Comparison of ENCODE assay signal across 13 cellular contexts in genomic region chr14:74614508-74615495, GRCh38. TPM values are rescaled to one million over a fixed set of nuclear protein-coding genes. Genes with fewer than 3 reads are reported as not detected.
DNase-seq lines count a peak whose midpoint lies in the region; TF ChIP-seq lines count a peak whose summit lies in the region.
"Had no signal": no experiment of that assay in that cellular context is flagged by ENCODE, and none has a peak within 500 bp of the region (broad histone marks: within the 10 kb centered on the region; RNA-seq: fewer than 3 reads in every experiment).

No MANE protein-coding gene starts in this region.

- H2AFZ ChIP-seq in mammary epithelial cell (ENCODE audit: low read depth, low read length): no peak overlapping the region

- H3K4me3 Mint-ChIP-seq in osteocyte (ENCODE audit: unreplicated experiment): no peak overlapping the region
- H3K4me3 Mint-ChIP-seq: activated naive CD8-positive, alpha-beta T cell treated with anti-CD3 and anti-CD28 coated beads for 36 hours; WTC11 had no signal

- H3K36me3 Mint-ChIP-seq in osteocyte (ENCODE audit: unreplicated experiment): no peaks in the 10 kb centered on the region
- H3K36me3 Mint-ChIP-seq: activated naive CD8-positive, alpha-beta T cell treated with anti-CD3 and anti-CD28 coated beads for 36 hours; WTC11 had no signal

- no peak overlapping the region for H3K9ac ChIP-seq in mammary epithelial cell (ENCODE audit: insufficient read depth, low read length)

- TF ChIP-seq CTCF in mammary epithelial cell (conservative IDR thresholded peaks at IDR 0.05 in 1 of 2, IDR thresholded peaks at IDR 0.05 in 1 of 2; ENCODE audit: extremely low read depth in 1 of 2, insufficient read depth in 1 of 2, low read depth in 1 of 2, low read length in 2 of 2) (no peak), osteocyte (IDR thresholded peaks at IDR 0.05) (no peak)

- peaks cover 81% of the 10 kb centered on the region for H3K4me1 Mint-ChIP-seq in osteocyte (ENCODE audit: unreplicated experiment)

- no peak overlapping the region for H3K4me3 ChIP-seq in mammary epithelial cell (replicated peaks in 1 of 3; ENCODE audit: insufficient read depth in 1 of 3, low read depth in 2 of 3, low read length in 3 of 3)
- H3K4me3 ChIP-seq: pancreas had no signal

- no TSS peak for BruUV-seq in mammary epithelial cell (replicated peaks; lab: Mats Ljungman, UMichigan)

- CTCF ChIA-PET in mammary epithelial cell (lab: Charles Lee; ENCODE audit: low non-redundant PET): interaction anchor here (0.6 kb wide), 1 partner anchor 49 kb away, joined by 4 read pairs; no protein-coding TSS in a partner anchor

- no peak overlapping the region for H3K27ac ChIP-seq in mammary epithelial cell (ENCODE audit: insufficient read depth, low read depth, low read length)
- H3K27ac ChIP-seq: pancreas had no signal

- dilution Hi-C loops in mammary epithelial cell (cut with HindIII; ENCODE audit: low sequenced_read_pairs): loop anchor here (5.0 kb wide), 1 partner anchor 43 kb away; no protein-coding TSS in a partner anchor

- peak overlapping the region; percentile 67 for H3K4me2 ChIP-seq in mammary epithelial cell (ENCODE audit: insufficient read depth, low read depth, low read length)

- H4K20me1 ChIP-seq in mammary epithelial cell (ENCODE audit: insufficient read depth, low read length): no peaks in the 10 kb centered on the region

- no peaks in the 10 kb centered on the region for H3K36me3 ChIP-seq in mammary epithelial cell (ENCODE audit: insufficient read depth, low read length)
- H3K36me3 ChIP-seq: pancreas had no signal

- intact Hi-C loops in mammary epithelial cell (cut with micrococcal nuclease): loop anchor here (5.0 kb wide), 1 partner anchor 32 kb away; no protein-coding TSS in a partner anchor

- peaks cover 39% of the 10 kb centered on the region for H3K79me2 ChIP-seq in mammary epithelial cell (ENCODE audit: insufficient read depth, low read length)

- H3K27me3 ChIP-seq in mammary epithelial cell (ENCODE audit: insufficient read depth, low read length): no peaks in the 10 kb centered on the region
- H3K27me3 ChIP-seq: pancreas had no signal

- peak overlapping the region; percentile 92 for H3K27ac Mint-ChIP-seq in osteocyte (ENCODE audit: unreplicated experiment)
- H3K27ac Mint-ChIP-seq: activated naive CD8-positive, alpha-beta T cell treated with anti-CD3 and anti-CD28 coated beads for 36 hours; WTC11 had no signal

- no peaks in the 10 kb centered on the region for H3K9me3 ChIP-seq in mammary epithelial cell (replicated peaks; ENCODE audit: insufficient read depth, low read length)
- H3K9me3 ChIP-seq: pancreas had no signal

- peak; percentile 23 for DNase-seq in NCI-H2171 treated with DMSO at 0.1 percent for 48 hours (lab: John Stamatoyannopoulos, UW)
- no peak for DNase-seq in NCI-H2171 (lab: John Stamatoyannopoulos, UW)
- DNase-seq in LHCN-M2 (ENCODE audit: low read depth): peak; percentile 65
- DNase-seq in mammary epithelial cell: peak; percentile 66
- no peak for DNase-seq in osteocyte (ENCODE audit: extremely low spot score, unreplicated experiment)
- no peak for DNase-seq in NCI-H446 treated with DMSO at 0.1 percent for 48 hours (lab: John Stamatoyannopoulos, UW)
- DNase-seq in medulla oblongata (ENCODE audit: extremely low spot score): no peak
- no peak for DNase-seq in activated effector memory CD4-positive, alpha-beta T cell treated with anti-CD3 and anti-CD28 coated beads, Interleukin-2, amount 50 U/mL, for 16 hours
- DNase-seq: activated naive CD8-positive, alpha-beta T cell treated with anti-CD3 and anti-CD28 coated beads for 36 hours; erythroblast; NCI-H1092; pancreas had no signal

- in situ Hi-C loops in mammary epithelial cell (cut with MboI; ENCODE audit: low sequenced_read_pairs in 2 of 2): loop anchor here in 1 of 2 donors (25.0 kb wide), 1 partner anchor 172 kb away; no protein-coding TSS in a partner anchor

- WGBS in mammary epithelial cell (ENCODE audit: low coverage, missing lambda C conversion rate): 80% methylated on average over 8 of the region's 8 CpGs

- H3K4me1 ChIP-seq in mammary epithelial cell (ENCODE audit: insufficient read depth, low read length): peaks cover 87% of the 10 kb centered on the region

- H3K27me3 Mint-ChIP-seq in osteocyte (ENCODE audit: unreplicated experiment): no peaks in the 10 kb centered on the region

- H3K9me3 Mint-ChIP-seq in osteocyte (ENCODE audit: unreplicated experiment): no peaks in the 10 kb centered on the region
- H3K9me3 Mint-ChIP-seq: activated naive CD8-positive, alpha-beta T cell treated with anti-CD3 and anti-CD28 coated beads for 36 hours; WTC11 had no signal

RNA-seq across cellular contexts. Expression of gene LTBP2, which starts 2.8 kb away (rescaled TPM):
- total RNA-seq in LHCN-M2 (2014; rRNA removed): 151 and 211 TPM in 2 replicates
- polyA plus RNA-seq in LHCN-M2 (2012): 104 TPM
- total RNA-seq in mammary epithelial cell: 100 to 1,000 TPM; 104 to 322 TPM
- 56.3 TPM for polyA plus RNA-seq in mammary epithelial cell
- polyA minus RNA-seq in mammary epithelial cell: 131 TPM
- 377 and 379 TPM in 2 replicates for total RNA-seq in osteocyte

Comparison
In these comparisons a context has a peak if more than half of its experiments do, and no peak if none do; other contexts are left out.
1. DNase-seq: peak in NCI-H2171 treated with DMSO at 0.1 percent for 48 hours (single experiment), LHCN-M2 (single experiment) and mammary epithelial cell (single experiment); none in NCI-H2171 (single experiment), osteocyte (single experiment), NCI-H446 treated with DMSO at 0.1 percent for 48 hours (single experiment), medulla oblongata (single experiment) and activated effector memory CD4-positive, alpha-beta T cell treated with anti-CD3 and anti-CD28 coated beads, Interleukin-2, amount 50 U/mL, for 16 hours (single experiment).